ENCODE assay signal across 12 cellular contexts in the genomic region with DNA sequence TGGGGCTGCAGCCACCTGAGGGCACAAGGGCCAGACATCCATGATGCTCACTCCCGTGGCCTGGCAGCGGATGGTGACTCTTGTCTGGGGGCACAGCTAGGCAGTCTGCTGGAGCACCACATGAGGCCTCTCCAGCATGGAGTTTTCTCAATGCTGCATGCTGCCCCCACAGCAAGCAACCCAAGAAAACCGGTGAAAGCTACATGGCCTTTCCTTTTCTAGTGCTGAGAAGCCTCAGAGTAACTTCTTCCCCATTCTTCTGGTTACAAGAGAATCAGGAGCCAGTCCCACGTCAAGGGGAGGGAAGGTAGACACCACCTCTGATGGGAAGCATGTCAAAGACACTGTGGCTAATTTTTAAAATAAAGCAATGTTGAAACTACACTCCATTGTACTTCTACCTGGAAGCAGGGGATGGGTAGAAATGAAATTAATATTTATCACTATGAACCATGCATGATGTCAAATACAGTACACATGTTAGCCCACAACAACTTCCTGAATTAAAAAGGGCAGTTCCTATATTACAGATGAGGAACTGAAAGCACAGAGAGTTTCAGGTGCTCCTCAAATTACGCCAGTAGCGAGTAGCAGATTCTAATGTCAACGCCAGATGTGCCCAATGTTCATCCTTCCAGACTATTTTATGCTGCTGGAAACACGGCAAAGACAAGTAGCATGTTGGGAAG.
A peak's percentile ranks its signal among the peaks of the same experiment; 100 is the strongest.
DNase-seq lines count a peak whose midpoint lies in the region; ATAC-seq, FAIRE-seq and TF ChIP-seq lines count a peak whose summit lies in the region.
"Had no signal": no experiment of that assay in that cellular context is flagged by ENCODE, and none has a peak within 500 bp of the region (broad histone marks: within the 10 kb centered on the region; RNA-seq: fewer than 3 reads in every experiment).

No MANE protein-coding gene starts in this region.

- no peak overlapping the region for H3K27ac ChIP-seq in sigmoid colon
- H3K27ac ChIP-seq: 22Rv1, breast epithelium had no signal

- DNase-seq in SKM-1 treated with dmso at 0.1 percent for 144 hours (lab: John Stamatoyannopoulos, UW; ENCODE audit: unreplicated experiment) (peak; percentile 43), SKM-1 (lab: John Stamatoyannopoulos, UW; ENCODE audit: unreplicated experiment) (no peak), Kasumi-1 (lab: John Stamatoyannopoulos, UW) (peak; percentile 27 to 36), sigmoid colon (no peak), middle frontal gyrus (ENCODE audit: extremely low spot score, low spot score) (no peak), NCI-H187 (lab: John Stamatoyannopoulos, UW) (no peak), RCC 7860 (ENCODE audit: low spot score) (no peak)
- DNase-seq: GF-D8 had no signal

- no peaks in the 10 kb centered on the region for H3K9me3 ChIP-seq in sigmoid colon
- H3K9me3 ChIP-seq: breast epithelium had no signal

- no peaks in the 10 kb centered on the region for H3K4me1 ChIP-seq in sigmoid colon
- H3K4me1 ChIP-seq: breast epithelium had no signal

- no peak overlapping the region for H3K4me3 ChIP-seq in sigmoid colon
- H3K4me3 ChIP-seq: breast epithelium had no signal

- TF ChIP-seq POLR2A in sigmoid colon (IDR thresholded peaks at IDR 0.05), result no peak

- no peaks in the 10 kb centered on the region for H3K27me3 ChIP-seq in sigmoid colon
- H3K27me3 ChIP-seq: breast epithelium had no signal

- intact Hi-C loops in sigmoid colon (cut with DNase I), result loop anchor here (2.0 to 10.0 kb wide), 2 partner anchors 297 to 1929 kb away; no protein-coding TSS in a partner anchor

- no peak for TF ChIP-seq CTCF in sigmoid colon (IDR thresholded peaks at IDR 0.05)

- 56 to 63% methylated on average over 8 of the region's 8 CpGs for WGBS in sigmoid colon, 2 donors

- ATAC-seq in HG02884 (IDR thresholded peaks at IDR 0.05; ENCODE audit: unreplicated experiment), result peak; percentile 97
- ATAC-seq: Right ventricle myocardium inferior had no signal

- H3K36me3 ChIP-seq in sigmoid colon, result no peaks in the 10 kb centered on the region
- H3K36me3 ChIP-seq: breast epithelium had no signal

- no peak for TF ChIP-seq EP300 in sigmoid colon (IDR thresholded peaks at IDR 0.05)

- no peak for FAIRE-seq in RCC 7860 (lab: Jason Lieb, UNC)

Comparison
In these comparisons a context has a peak if more than half of its experiments do, and no peak if none do; other contexts are left out.
1. DNase-seq: peak in SKM-1 treated with dmso at 0.1 percent for 144 hours (single experiment) and Kasumi-1 (2 of 2); none in SKM-1 (single experiment), sigmoid colon (single experiment), middle frontal gyrus (single experiment), NCI-H187 (0 of 2) and RCC 7860 (single experiment).